ENCODE assay signal across 1 cellular context in genomic region chr21:41508415-41509205, GRCh38.
TF ChIP-seq lines count a peak whose summit lies in the region.

No MANE protein-coding gene starts in this region.

TF ChIP-seq in WTC11, 78 proteins besides CTCF, POLR2A, EP300 and RAD21 (continued from another document):
- TF ChIP-seq FOXK1 (CRISPR knock-in tag; IDR thresholded peaks at IDR 0.05) (0 out of 2 replicates have a peak, but pooled peaks have one; percentile 6), E2F4 (CRISPR knock-in tag; IDR thresholded peaks at IDR 0.05; ENCODE audit: borderline replicate concordance, low read depth) (no peak), MAX (CRISPR knock-in tag; IDR thresholded peaks at IDR 0.05) (0 out of 2 replicates have a peak, but pooled peaks have one; percentile 37), ZNF121 (CRISPR knock-in tag; IDR thresholded peaks at IDR 0.05) (0 out of 2 replicates have a peak, but pooled peaks have one; percentile 43), ZNF263 (CRISPR knock-in tag; IDR thresholded peaks at IDR 0.05; ENCODE audit: low read depth) (no peak), TCF7 (CRISPR knock-in tag; IDR thresholded peaks at IDR 0.05; ENCODE audit: low read depth) (no peak), RORB (CRISPR knock-in tag; IDR thresholded peaks at IDR 0.05) (no peak), ZNF396 (CRISPR knock-in tag; IDR thresholded peaks at IDR 0.05; ENCODE audit: borderline replicate concordance) (no peak)
